ENCODE assay signal across 1 cellular context in the genomic region with DNA sequence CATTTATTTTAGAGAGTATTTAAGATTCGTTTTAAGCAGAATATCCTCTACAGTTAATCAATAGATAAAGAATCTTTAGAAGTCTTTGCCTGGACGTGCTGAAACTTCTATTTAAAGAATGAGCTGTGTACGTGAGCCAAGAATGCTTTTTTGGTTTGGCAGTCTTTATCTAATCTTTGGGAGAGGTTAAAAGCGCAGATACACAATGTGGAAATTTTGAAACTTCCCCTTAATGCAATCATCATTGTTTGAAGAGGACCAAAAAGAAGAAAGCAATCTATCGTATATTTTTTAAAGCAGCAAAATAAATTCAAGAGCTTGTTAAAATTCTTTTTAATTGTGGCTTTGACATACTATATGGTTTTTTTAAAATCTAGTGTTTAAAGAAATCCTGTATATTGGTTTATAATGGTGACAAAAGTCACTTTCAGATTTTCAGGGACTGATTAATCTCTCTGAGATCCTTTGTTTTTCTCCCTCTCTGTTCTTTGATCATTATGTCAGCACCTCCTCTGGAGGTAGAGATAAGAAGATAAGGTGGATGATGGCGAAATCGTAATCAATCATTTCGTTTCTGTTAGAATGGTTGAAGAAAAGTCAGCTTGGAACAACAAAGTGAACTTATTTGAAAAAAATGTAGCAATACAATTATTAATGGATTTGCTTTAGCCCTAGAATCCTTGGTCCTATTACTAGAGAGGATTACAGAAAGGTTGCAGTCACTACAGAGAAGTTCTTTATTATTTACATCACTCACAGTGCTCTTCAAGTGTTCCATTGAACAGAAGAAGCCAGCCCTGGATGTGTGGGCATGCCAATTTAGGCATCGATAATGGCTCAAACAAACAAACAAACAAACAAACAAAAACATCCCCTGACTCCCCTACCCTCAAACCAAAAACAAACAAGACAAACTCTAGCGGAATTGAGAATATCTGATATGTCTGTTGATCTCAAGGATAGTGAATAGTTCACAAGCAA.
TF ChIP-seq lines count a peak whose summit lies in the region.

No MANE protein-coding gene starts in this region.

TF ChIP-seq in HepG2, 621 proteins besides CTCF, POLR2A, EP300 and RAD21 (continued from another document and continues in another):
- TF ChIP-seq, protein P1, sequence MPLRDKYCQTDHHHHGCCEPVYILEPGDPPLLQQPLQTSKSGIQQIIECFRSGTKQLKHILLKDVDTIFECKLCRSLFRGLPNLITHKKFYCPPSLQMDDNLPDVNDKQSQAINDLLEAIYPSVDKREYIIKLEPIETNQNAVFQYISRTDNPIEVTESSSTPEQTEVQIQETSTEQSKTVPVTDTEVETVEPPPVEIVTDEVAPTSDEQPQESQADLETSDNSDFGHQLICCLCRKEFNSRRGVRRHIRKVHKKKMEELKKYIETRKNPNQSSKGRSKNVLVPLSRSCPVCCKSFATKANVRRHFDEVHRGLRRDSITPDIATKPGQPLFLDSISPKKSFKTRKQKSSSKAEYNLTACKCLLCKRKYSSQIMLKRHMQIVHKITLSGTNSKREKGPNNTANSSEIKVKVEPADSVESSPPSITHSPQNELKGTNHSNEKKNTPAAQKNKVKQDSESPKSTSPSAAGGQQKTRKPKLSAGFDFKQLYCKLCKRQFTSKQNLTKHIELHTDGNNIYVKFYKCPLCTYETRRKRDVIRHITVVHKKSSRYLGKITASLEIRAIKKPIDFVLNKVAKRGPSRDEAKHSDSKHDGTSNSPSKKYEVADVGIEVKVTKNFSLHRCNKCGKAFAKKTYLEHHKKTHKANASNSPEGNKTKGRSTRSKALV (CRISPR knock-in tag; IDR thresholded peaks at IDR 0.05) = no peak; the same call in 1 of the 2 replicates
- TF ChIP-seq ARNT2 (CRISPR knock-in tag; IDR thresholded peaks at IDR 0.05; ENCODE audit: low read depth) (no peak), SRSF1 (optimal IDR thresholded peaks at IDR 0.05; ENCODE audit: low read depth, low read length) (no peak), ZSCAN12 (CRISPR knock-in tag; IDR thresholded peaks at IDR 0.05) (no peak), MTF1 (CRISPR knock-in tag; IDR thresholded peaks at IDR 0.05) (0 out of 2 replicates have a peak, but pooled peaks have one; percentile 62), ELF1 (CRISPR knock-in tag; IDR thresholded peaks at IDR 0.05) (no peak), ZNF460 (CRISPR knock-in tag; IDR thresholded peaks at IDR 0.05; ENCODE audit: borderline replicate concordance) (no peak), POGZ (CRISPR knock-in tag; IDR thresholded peaks at IDR 0.05) (peak; percentile 49), ARID5B (CRISPR knock-in tag; IDR thresholded peaks at IDR 0.05) (peak; percentile 92), MAFF (IDR thresholded peaks at IDR 0.05; ENCODE audit: low read depth, low read length) (no peak), KLF6 (CRISPR knock-in tag; IDR thresholded peaks at IDR 0.05) (peak; percentile 36; the same call in 1 of the 2 replicates), STAG1 (CRISPR knock-in tag; IDR thresholded peaks at IDR 0.05) (no peak), FOXJ3 (CRISPR knock-in tag; IDR thresholded peaks at IDR 0.05; ENCODE audit: borderline replicate concordance) (peak; percentile 93), RFX1 (IDR thresholded peaks at IDR 0.05) (no peak), PAWR (CRISPR knock-in tag; IDR thresholded peaks at IDR 0.05; ENCODE audit: borderline replicate concordance) (no peak), TCF12 (IDR thresholded peaks at IDR 0.05) (no peak), TCF12 (CRISPR knock-in tag; IDR thresholded peaks at IDR 0.05) (peak; percentile 98), SP5 (CRISPR knock-in tag; IDR thresholded peaks at IDR 0.05; ENCODE audit: borderline replicate concordance, low read depth) (peak; percentile 85), NCOR1 (IDR thresholded peaks at IDR 0.05; ENCODE audit: borderline replicate concordance, low read length) (peak; percentile 87), RARA (CRISPR knock-in tag; IDR thresholded peaks at IDR 0.05) (peak; percentile 80), PCBP2 (optimal IDR thresholded peaks at IDR 0.05; ENCODE audit: low read depth, low read length, poor library complexity, severe bottlenecking) (no peak), ATF1 (CRISPR knock-in tag; IDR thresholded peaks at IDR 0.05) (peak; percentile 81), PCBP1 (IDR thresholded peaks at IDR 0.05; ENCODE audit: borderline replicate concordance, low read depth, low read length) (no peak), CEBPB (IDR thresholded peaks at IDR 0.05; ENCODE audit: borderline replicate concordance, low read depth, low read length) (peak; percentile 83), EZH2 (conservative IDR thresholded peaks at IDR 0.05; ENCODE audit: low read depth, low read length) (no peak), ZFY (CRISPR knock-in tag; IDR thresholded peaks at IDR 0.05) (no peak; the same call in 1 of the 2 replicates), SSRP1 (CRISPR knock-in tag; IDR thresholded peaks at IDR 0.05) (peak; percentile 51; the same call in 1 of the 2 replicates), SMAD3 (CRISPR knock-in tag; IDR thresholded peaks at IDR 0.05) (0 out of 2 replicates have a peak, but pooled peaks have one; percentile 25), RFX5 (IDR thresholded peaks at IDR 0.05; ENCODE audit: low read depth, low read length) (no peak), NCOA2 (CRISPR knock-in tag; IDR thresholded peaks at IDR 0.05) (peak; percentile 95), HOXD1 (CRISPR knock-in tag; IDR thresholded peaks at IDR 0.05) (peak; percentile 99), SPEN (CRISPR knock-in tag; IDR thresholded peaks at IDR 0.05; ENCODE audit: low read depth) (no peak), BHLHE40 (IDR thresholded peaks at IDR 0.05; ENCODE audit: low read length) (no peak), RXRB (CRISPR knock-in tag; IDR thresholded peaks at IDR 0.05; ENCODE audit: borderline replicate concordance) (peak; percentile 54; the same call in 1 of the 2 replicates), FOXP4 (CRISPR knock-in tag; IDR thresholded peaks at IDR 0.05) (peak; percentile 92), TBX2 (CRISPR knock-in tag; IDR thresholded peaks at IDR 0.05; ENCODE audit: borderline replicate concordance) (peak; percentile 74), FOXA1 (IDR thresholded peaks at IDR 0.05) (no peak), FOXA1 (CRISPR knock-in tag; IDR thresholded peaks at IDR 0.05) (peak; percentile 78)
- TF ChIP-seq, protein P2, sequence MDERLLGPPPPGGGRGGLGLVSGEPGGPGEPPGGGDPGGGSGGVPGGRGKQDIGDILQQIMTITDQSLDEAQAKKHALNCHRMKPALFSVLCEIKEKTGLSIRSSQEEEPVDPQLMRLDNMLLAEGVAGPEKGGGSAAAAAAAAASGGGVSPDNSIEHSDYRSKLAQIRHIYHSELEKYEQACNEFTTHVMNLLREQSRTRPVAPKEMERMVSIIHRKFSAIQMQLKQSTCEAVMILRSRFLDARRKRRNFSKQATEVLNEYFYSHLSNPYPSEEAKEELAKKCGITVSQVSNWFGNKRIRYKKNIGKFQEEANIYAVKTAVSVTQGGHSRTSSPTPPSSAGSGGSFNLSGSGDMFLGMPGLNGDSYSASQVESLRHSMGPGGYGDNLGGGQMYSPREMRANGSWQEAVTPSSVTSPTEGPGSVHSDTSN (CRISPR knock-in tag; IDR thresholded peaks at IDR 0.05) = no peak
- TF ChIP-seq, protein P3, sequence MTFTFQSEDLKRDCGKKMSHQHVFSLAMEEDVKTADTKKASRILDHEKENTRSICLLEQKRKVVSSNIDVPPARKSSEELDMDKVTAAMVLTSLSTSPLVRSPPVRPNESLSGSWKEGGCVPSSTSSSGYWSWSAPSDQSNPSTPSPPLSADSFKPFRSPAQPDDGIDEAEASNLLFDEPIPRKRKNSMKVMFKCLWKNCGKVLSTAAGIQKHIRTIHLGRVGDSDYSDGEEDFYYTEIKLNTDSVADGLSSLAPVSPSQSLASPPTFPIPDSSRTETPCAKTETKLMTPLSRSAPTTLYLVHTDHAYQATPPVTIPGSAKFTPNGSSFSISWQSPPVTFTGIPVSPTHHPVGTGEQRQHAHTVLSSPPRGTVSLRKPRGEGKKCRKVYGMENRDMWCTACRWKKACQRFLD (CRISPR knock-in tag; IDR thresholded peaks at IDR 0.05; ENCODE audit: borderline replicate concordance) = no peak
- TF ChIP-seq, protein P4, sequence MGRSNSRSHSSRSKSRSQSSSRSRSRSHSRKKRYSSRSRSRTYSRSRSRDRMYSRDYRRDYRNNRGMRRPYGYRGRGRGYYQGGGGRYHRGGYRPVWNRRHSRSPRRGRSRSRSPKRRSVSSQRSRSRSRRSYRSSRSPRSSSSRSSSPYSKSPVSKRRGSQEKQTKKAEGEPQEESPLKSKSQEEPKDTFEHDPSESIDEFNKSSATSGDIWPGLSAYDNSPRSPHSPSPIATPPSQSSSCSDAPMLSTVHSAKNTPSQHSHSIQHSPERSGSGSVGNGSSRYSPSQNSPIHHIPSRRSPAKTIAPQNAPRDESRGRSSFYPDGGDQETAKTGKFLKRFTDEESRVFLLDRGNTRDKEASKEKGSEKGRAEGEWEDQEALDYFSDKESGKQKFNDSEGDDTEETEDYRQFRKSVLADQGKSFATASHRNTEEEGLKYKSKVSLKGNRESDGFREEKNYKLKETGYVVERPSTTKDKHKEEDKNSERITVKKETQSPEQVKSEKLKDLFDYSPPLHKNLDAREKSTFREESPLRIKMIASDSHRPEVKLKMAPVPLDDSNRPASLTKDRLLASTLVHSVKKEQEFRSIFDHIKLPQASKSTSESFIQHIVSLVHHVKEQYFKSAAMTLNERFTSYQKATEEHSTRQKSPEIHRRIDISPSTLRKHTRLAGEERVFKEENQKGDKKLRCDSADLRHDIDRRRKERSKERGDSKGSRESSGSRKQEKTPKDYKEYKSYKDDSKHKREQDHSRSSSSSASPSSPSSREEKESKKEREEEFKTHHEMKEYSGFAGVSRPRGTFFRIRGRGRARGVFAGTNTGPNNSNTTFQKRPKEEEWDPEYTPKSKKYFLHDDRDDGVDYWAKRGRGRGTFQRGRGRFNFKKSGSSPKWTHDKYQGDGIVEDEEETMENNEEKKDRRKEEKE (IDR thresholded peaks at IDR 0.05) = no peak
- TF ChIP-seq, protein P5, sequence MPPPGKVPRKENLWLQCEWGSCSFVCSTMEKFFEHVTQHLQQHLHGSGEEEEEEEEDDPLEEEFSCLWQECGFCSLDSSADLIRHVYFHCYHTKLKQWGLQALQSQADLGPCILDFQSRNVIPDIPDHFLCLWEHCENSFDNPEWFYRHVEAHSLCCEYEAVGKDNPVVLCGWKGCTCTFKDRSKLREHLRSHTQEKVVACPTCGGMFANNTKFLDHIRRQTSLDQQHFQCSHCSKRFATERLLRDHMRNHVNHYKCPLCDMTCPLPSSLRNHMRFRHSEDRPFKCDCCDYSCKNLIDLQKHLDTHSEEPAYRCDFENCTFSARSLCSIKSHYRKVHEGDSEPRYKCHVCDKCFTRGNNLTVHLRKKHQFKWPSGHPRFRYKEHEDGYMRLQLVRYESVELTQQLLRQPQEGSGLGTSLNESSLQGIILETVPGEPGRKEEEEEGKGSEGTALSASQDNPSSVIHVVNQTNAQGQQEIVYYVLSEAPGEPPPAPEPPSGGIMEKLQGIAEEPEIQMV (CRISPR knock-in tag; IDR thresholded peaks at IDR 0.05; ENCODE audit: low read depth) = no peak
- TF ChIP-seq, protein P6, sequence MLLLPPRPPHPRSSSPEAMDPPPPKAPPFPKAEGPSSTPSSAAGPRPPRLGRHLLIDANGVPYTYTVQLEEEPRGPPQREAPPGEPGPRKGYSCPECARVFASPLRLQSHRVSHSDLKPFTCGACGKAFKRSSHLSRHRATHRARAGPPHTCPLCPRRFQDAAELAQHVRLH (CRISPR knock-in tag; IDR thresholded peaks at IDR 0.05; ENCODE audit: borderline replicate concordance, low read depth) = no peak
- TF ChIP-seq, protein P7, sequence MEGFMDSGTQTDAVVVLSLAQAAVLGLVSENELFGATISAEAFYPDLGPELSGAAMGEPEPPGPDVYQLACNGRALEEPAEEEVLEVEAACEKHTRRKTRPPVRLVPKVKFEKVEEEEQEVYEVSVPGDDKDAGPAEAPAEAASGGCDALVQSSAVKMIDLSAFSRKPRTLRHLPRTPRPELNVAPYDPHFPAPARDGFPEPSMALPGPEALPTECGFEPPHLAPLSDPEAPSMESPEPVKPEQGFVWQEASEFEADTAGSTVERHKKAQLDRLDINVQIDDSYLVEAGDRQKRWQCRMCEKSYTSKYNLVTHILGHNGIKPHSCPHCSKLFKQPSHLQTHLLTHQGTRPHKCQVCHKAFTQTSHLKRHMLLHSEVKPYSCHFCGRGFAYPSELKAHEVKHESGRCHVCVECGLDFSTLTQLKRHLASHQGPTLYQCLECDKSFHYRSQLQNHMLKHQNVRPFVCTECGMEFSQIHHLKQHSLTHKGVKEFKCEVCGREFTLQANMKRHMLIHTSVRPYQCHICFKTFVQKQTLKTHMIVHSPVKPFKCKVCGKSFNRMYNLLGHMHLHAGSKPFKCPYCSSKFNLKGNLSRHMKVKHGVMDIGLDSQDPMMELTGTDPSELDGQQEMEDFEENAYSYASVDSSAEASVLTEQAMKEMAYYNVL (CRISPR knock-in tag; IDR thresholded peaks at IDR 0.05; ENCODE audit: borderline replicate concordance) = peak; percentile 99
